In the genomic region with DNA sequence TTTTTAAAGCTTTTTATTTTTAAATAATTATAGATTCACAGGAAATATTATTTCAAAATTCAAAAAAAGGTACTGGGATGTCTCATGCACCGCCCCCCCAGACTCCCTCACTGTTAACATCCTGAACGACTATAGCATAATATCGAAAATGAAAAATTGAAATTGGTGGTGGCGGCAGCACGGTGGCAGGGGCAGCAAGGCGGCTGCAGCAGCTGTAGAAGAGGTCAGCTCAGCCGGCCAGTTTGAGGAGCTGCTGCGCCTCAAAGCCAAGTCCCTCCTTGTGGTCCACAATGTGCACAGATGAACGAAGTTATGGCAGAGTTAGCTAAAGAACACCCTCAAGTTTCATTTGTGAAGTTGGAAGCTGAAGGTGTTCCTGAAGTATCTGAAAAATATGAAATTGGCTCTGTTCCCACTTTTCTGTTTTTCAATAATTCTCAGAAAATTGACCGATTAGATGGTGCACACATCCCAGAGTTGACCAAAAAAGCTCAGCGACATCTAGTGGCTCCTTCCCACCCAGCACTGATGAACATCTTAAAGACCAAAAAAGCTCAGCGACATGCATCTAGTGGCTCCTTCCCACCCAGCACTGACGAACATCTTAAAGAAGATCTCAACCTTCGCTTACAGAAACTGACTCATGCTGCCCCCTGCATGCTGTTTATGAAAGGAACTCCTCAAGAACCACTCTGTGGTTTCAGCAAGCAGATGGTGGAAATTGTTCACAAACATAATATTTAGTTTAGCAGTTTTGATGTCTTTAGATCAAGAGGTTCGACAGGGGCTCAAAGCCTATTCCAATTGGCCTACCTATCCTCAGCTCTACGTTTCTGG, we compare ENCODE assay signal across 8 cellular contexts.
A peak's percentile ranks its signal among the peaks of the same experiment; 100 is the strongest.
DNase-seq lines count a peak whose midpoint lies in the region; ATAC-seq, FAIRE-seq and TF ChIP-seq lines count a peak whose summit lies in the region.

No MANE protein-coding gene starts in this region.

- in situ Hi-C loops in astrocyte of the cerebellum (cut with HindIII; ENCODE audit: low sequenced_read_pairs), result loop anchor here (25.0 kb wide), 2 partner anchors 691 to 841 kb away; no protein-coding TSS in a partner anchor

- no peak overlapping the region for H3K4me3 ChIP-seq in astrocyte of the cerebellum (ENCODE audit: low read depth, low read length)

- no peak for FAIRE-seq in HTR-8/SVneo (lab: Jason Lieb, UNC)

- DNase-seq in EL (peak; percentile 94), HTR-8/SVneo (ENCODE audit: insufficient read length, low spot score) (peak; percentile 52), T follicular helper cell (ENCODE audit: low read depth) (peak; percentile 11), astrocyte of the cerebellum (ENCODE audit: low read depth) (peak; percentile 85), iPS-NIHi11 (ENCODE audit: low spot score) (peak; percentile 42), NCI-H2081 (lab: John Stamatoyannopoulos, UW) (no peak)
- DNase-seq in stimulated activated CD4-positive, alpha-beta T cell treated with anti-CD3 and anti-CD28 coated beads, Interleukin-15, amount 100 ng/mL, for 24 hours, result peak; percentile 44

- peak; percentile 73 for ATAC-seq in GM21423 (IDR thresholded peaks at IDR 0.05; ENCODE audit: unreplicated experiment)

- TF ChIP-seq CTCF in astrocyte of the cerebellum (IDR thresholded peaks at IDR 0.05; ENCODE audit: low read depth, low read length, missing control alignments), result peak; percentile 73

Comparison
In these comparisons a context has a peak if more than half of its experiments do, and no peak if none do; other contexts are left out.
1. DNase-seq: peak in EL (single experiment), HTR-8/SVneo (single experiment), T follicular helper cell (single experiment), astrocyte of the cerebellum (single experiment), iPS-NIHi11 (single experiment) and stimulated activated CD4-positive, alpha-beta T cell treated with anti-CD3 and anti-CD28 coated beads, Interleukin-15, amount 100 ng/mL, for 24 hours (single experiment); none in NCI-H2081 (0 of 2).